Comparison of ENCODE assay signal across 35 cellular contexts in the genomic region with DNA sequence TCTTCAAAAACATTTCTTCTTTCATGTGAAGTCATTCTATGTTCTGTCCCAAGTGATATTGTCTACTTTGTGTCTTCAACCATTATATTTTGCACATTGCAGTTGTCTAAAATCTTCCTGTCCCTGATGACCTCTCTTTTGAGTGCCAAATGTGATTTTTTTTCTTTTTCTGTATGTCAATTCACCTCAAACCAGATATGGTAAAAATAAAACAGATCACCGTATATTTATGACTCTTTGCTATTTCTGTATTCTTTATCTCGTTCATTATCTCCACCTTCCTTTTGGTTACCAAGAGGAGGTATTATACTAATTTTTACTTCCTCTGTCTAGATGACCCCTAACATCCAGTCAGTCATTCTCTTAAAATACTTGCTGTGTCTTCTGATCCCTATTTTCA.
DNase-seq lines count a peak whose midpoint lies in the region; ATAC-seq, FAIRE-seq and TF ChIP-seq lines count a peak whose summit lies in the region.
"Had no signal": no experiment of that assay in that cellular context is flagged by ENCODE, and none has a peak within 500 bp of the region (broad histone marks: within the 10 kb centered on the region; RNA-seq: fewer than 3 reads in every experiment).

No MANE protein-coding gene starts in this region.

- no peak for TF ChIP-seq CTCF in SK-N-SH (IDR thresholded peaks at IDR 0.05)

- no peak for TF ChIP-seq EP300 in SK-N-SH (IDR thresholded peaks at IDR 0.05; ENCODE audit: borderline replicate concordance in 1 of 2, low read depth in 1 of 2, low read length in 1 of 2)

- no peak overlapping the region for H3K4ac ChIP-seq in neuronal stem cell (ENCODE audit: low read length)

- peak; percentile 51 for DNase-seq in SK-N-DZ (ENCODE audit: low spot score)
- DNase-seq in SK-N-SH, result peak; percentile 1
- DNase-seq in AG08395 (ENCODE audit: low spot score), result no peak
- no peak for DNase-seq in NCI-H526 treated with DMSO at 0.1 percent for 48 hours (lab: John Stamatoyannopoulos, UW)
- DNase-seq in epidermal melanocyte (ENCODE audit: insufficient read length, low spot score), result no peak
- DNase-seq in neuronal stem cell (ENCODE audit: low spot score), result no peak
- DNase-seq: 8988T; ACHN; AML-193; BE2C; C1 segment of cervical spinal cord; Caco-2; Calu3; CD4-positive, alpha-beta memory T cell; CD4-positive, alpha-beta T cell; CD4-positive, CD25-positive, alpha-beta regulatory T cell; CD8-positive, alpha-beta memory T cell; CD8-positive, alpha-beta T cell; COR-L47; DMS 273 treated with DMSO at 0.1 percent for 48 hours; DMS153; DMS53; DMS79; DMS79 treated with DMSO at 0.1 percent for 48 hours; DND-41; EL had no signal

- TF ChIP-seq RAD21 in SK-N-SH (IDR thresholded peaks at IDR 0.05; ENCODE audit: low read length), result no peak

- H2BK120ac ChIP-seq in neuronal stem cell (ENCODE audit: low read depth, low read length), result no peak overlapping the region

- H4K8ac ChIP-seq in neuronal stem cell (ENCODE audit: low read depth, low read length), result no peak overlapping the region

- POLR2A ChIA-PET in SK-N-SH (lab: Yijun Ruan, JAX), result no interaction called here

- H3K79me2 ChIP-seq in SK-N-SH (ENCODE audit: insufficient read depth), result no peaks in the 10 kb centered on the region

- H2BK12ac ChIP-seq in neuronal stem cell (ENCODE audit: low read length), result no peak overlapping the region

- no peaks in the 10 kb centered on the region for H4K20me1 ChIP-seq in SK-N-SH (ENCODE audit: insufficient read depth)
- H4K20me1 ChIP-seq: BLaER1; BLaER1 treated with 17β-estradiol and CSF1 and Interleukin-3, amounts not matched to agents 10 nM and 100 nM had no signal

- no peak; the same call in 2 of the 3 replicates for ATAC-seq in SK-N-SH treated with all-trans-retinoic acid at 6 μM for 48 hours
- ATAC-seq: A549; CD8-positive, alpha-beta T cell had no signal

- no peak overlapping the region for H2AK5ac ChIP-seq in neuronal stem cell (ENCODE audit: low read depth, low read length)

- no peak overlapping the region for H3K9ac ChIP-seq in SK-N-SH
- no peak overlapping the region for H3K9ac ChIP-seq in neuronal stem cell (ENCODE audit: low read depth, low read length, poor library complexity)
- H3K9ac ChIP-seq: BLaER1; BLaER1 treated with 17β-estradiol and CSF1 and Interleukin-3, amounts not matched to agents 10 nM and 100 nM had no signal

- H3K4me2 ChIP-seq in SK-N-SH (no peak overlapping the region), neuronal stem cell (ENCODE audit: insufficient read depth, low read length, poor library complexity, severe bottlenecking) (no peak overlapping the region)
- H3K4me2 ChIP-seq: A549; BLaER1; BLaER1 treated with 17β-estradiol and CSF1 and Interleukin-3, amounts not matched to agents 10 nM and 100 nM had no signal

- no peak overlapping the region for H3K14ac ChIP-seq in neuronal stem cell (ENCODE audit: low read length)

- H3K9me2 ChIP-seq in SK-N-SH, result no peaks in the 10 kb centered on the region

- H3K4me1 ChIP-seq in SK-N-SH (ENCODE audit: control insufficient read depth in 1 of 2, insufficient read depth in 2 of 2, low read depth in 1 of 2, low read length in 1 of 2), result no peaks in the 10 kb centered on the region; a peak in 1 of 4 replicates
- no peaks in the 10 kb centered on the region for H3K4me1 ChIP-seq in neuronal stem cell (ENCODE audit: control insufficient read depth in 2 of 2, insufficient read depth in 1 of 2, low read depth in 1 of 2, low read length in 2 of 2)
- H3K4me1 ChIP-seq: A549; BLaER1; BLaER1 treated with 17β-estradiol and CSF1 and Interleukin-3, amounts not matched to agents 10 nM and 100 nM; Caco-2 had no signal

- H3K27ac ChIP-seq in SK-N-SH (ENCODE audit: low read depth in 2 of 2, low read length in 1 of 2) (no peak overlapping the region; a peak in 1 of 4 replicates), neuronal stem cell (replicated peaks; ENCODE audit: low read length) (no peak overlapping the region)
- H3K27ac ChIP-seq: 22Rv1; A549; BLaER1; BLaER1 treated with 17β-estradiol and CSF1 and Interleukin-3, amounts not matched to agents 10 nM and 100 nM; C4-2B had no signal

- no peak overlapping the region for H4K91ac ChIP-seq in neuronal stem cell (ENCODE audit: low read depth, low read length, poor library complexity)

- H3K23ac ChIP-seq in neuronal stem cell (ENCODE audit: low read depth, low read length, poor library complexity), result no peak overlapping the region

- H3K79me1 ChIP-seq in neuronal stem cell (ENCODE audit: low read depth, low read length), result no peaks in the 10 kb centered on the region

- no peaks in the 10 kb centered on the region for H3K36me3 ChIP-seq in SK-N-SH (replicated peaks in 1 of 2; ENCODE audit: control insufficient read depth in 1 of 2, insufficient read depth in 2 of 2, low read length in 1 of 2)
- H3K36me3 ChIP-seq in neuronal stem cell (replicated peaks in 1 of 2; ENCODE audit: control insufficient read depth in 2 of 2, insufficient read depth in 2 of 2, low read length in 2 of 2), result no peaks in the 10 kb centered on the region
- H3K36me3 ChIP-seq: BE2C; BLaER1; BLaER1 treated with 17β-estradiol and CSF1 and Interleukin-3, amounts not matched to agents 10 nM and 100 nM had no signal

- no peak overlapping the region for H2BK15ac ChIP-seq in neuronal stem cell (ENCODE audit: low read length)

- H2BK5ac ChIP-seq in neuronal stem cell (ENCODE audit: low read length), result no peak overlapping the region

- H3K18ac ChIP-seq in neuronal stem cell (ENCODE audit: low read length), result no peak overlapping the region

- H3K4me3 ChIP-seq in SK-N-SH (ENCODE audit: low read depth in 2 of 2, low read length in 1 of 2), result no peak overlapping the region
- no peak overlapping the region for H3K4me3 ChIP-seq in neuronal stem cell (ENCODE audit: low read length in 2 of 2)
- H3K4me3 ChIP-seq: A549; BLaER1; BLaER1 treated with 17β-estradiol and CSF1 and Interleukin-3, amounts not matched to agents 10 nM and 100 nM had no signal

- peak; percentile 64 for FAIRE-seq in islet of Langerhans (lab: Jason Lieb, UNC)
- FAIRE-seq: A204.1, A549, D721Med had no signal

- no peaks in the 10 kb centered on the region for H3F3A ChIP-seq in SK-N-SH (replicated peaks; ENCODE audit: insufficient read depth)

- H3K9me3 ChIP-seq in SK-N-SH, result no peaks in the 10 kb centered on the region
- no peaks in the 10 kb centered on the region for H3K9me3 ChIP-seq in neuronal stem cell (replicated peaks in 1 of 2; ENCODE audit: control insufficient read depth in 2 of 2, insufficient read depth in 1 of 2, low read depth in 1 of 2, low read length in 2 of 2)
- H3K9me3 ChIP-seq: A549; BLaER1; BLaER1 treated with 17β-estradiol and CSF1 and Interleukin-3, amounts not matched to agents 10 nM and 100 nM; Caco-2 had no signal

- H3K27me3 ChIP-seq in SK-N-SH (ENCODE audit: insufficient read depth), result no peaks in the 10 kb centered on the region
- H3K27me3 ChIP-seq in neuronal stem cell (ENCODE audit: control insufficient read depth in 3 of 3, insufficient read depth in 3 of 3, low read depth in 1 of 3, low read length in 3 of 3), result no peaks in the 10 kb centered on the region
- H3K27me3 ChIP-seq: BE2C; BLaER1; BLaER1 treated with 17β-estradiol and CSF1 and Interleukin-3, amounts not matched to agents 10 nM and 100 nM had no signal

- H2AFZ ChIP-seq in SK-N-SH (ENCODE audit: low read depth) (no peak overlapping the region), neuronal stem cell (ENCODE audit: low read length) (no peak overlapping the region)

- CTCF ChIA-PET in SK-N-SH (lab: Yijun Ruan, JAX), result no interaction called here

- 50% methylated on average over 2 of the region's 2 CpGs for WGBS in SK-N-SH (ENCODE audit: low lambda C conversion rate)
- no CpG with 5 or more reads among the region's 2 CpGs for WGBS in neuronal stem cell (ENCODE audit: extremely low coverage in 2 of 2, insufficient read length in 2 of 2, insufficient replicate concordance in 1 of 2), 2 donors

TF ChIP-seq in SK-N-SH, 30 proteins besides CTCF, POLR2A, EP300 and RAD21:
- TF ChIP-seq GATA2 (CRISPR knock-in tag; IDR thresholded peaks at IDR 0.05), result peak; percentile 38
- TF ChIP-seq CHD2 (IDR thresholded peaks at IDR 0.05; ENCODE audit: low read length, partially characterized antibody), result no peak

TF ChIP-seq in SK-N-SH treated with all-trans-retinoic acid at 6 μM for 48 hours, 23 proteins besides CTCF, POLR2A, EP300 and RAD21:
- TF ChIP-seq TOX (CRISPR knock-in tag; IDR thresholded peaks at IDR 0.05; ENCODE audit: borderline replicate concordance) (0 out of 2 replicates have a peak, but pooled peaks have one; percentile 58), ARNTL (CRISPR knock-in tag; IDR thresholded peaks at IDR 0.05; ENCODE audit: borderline replicate concordance, low read depth) (no peak)

Comparison
In these comparisons a context has a peak if more than half of its experiments do, and no peak if none do; other contexts are left out.
1. DNase-seq: peak in SK-N-DZ (single experiment) and SK-N-SH (single experiment); none in AG08395 (single experiment), NCI-H526 treated with DMSO at 0.1 percent for 48 hours (single experiment), epidermal melanocyte (single experiment) and neuronal stem cell (single experiment).